ENCODE assay signal across 7 cellular contexts in genomic region chr6:6780231-6780630, GRCh38.
"Had no signal": no experiment of that assay in that cellular context is flagged by ENCODE, and none has a peak within 500 bp of the region (broad histone marks: within the 10 kb centered on the region; RNA-seq: fewer than 3 reads in every experiment).

No MANE protein-coding gene starts in this region.

- H3K4me3 Mint-ChIP-seq: H9 had no signal

- DNase-seq: GM23248, GOT3, H9, HCEC 1CT, IMR-90, KG1 had no signal

- H2AFZ ChIP-seq: GM23248 had no signal

- H3K4me3 ChIP-seq: GM23248, K562 had no signal

- H3K27ac Mint-ChIP-seq: H9 had no signal

- H3K27ac ChIP-seq: GM23248 had no signal
